20 cellular contexts compared by ENCODE assay signal in the genomic region with DNA sequence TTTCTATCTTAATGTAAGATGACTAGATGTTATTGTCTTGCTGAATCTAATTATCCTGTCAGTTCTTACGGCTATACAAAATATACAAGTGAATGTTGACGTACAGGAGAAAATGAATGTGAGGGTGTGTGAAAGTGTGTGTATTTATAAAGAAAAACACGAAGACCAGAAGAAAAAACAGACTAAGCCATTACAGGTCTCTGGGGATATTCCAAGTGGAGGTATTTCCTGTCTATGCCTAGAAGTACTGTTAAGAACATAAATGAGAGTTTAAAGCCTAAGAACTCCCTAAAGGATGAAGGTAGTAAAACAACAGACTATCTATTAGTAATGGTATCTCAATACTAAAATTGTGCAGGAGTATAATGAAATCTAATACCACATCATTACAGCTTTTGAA.
"Had no signal": no experiment of that assay in that cellular context is flagged by ENCODE, and none has a peak within 500 bp of the region (broad histone marks: within the 10 kb centered on the region; RNA-seq: fewer than 3 reads in every experiment).

No MANE protein-coding gene starts in this region.

- H3K27me3 ChIP-seq: esophagus squamous epithelium, foreskin keratinocyte, ovary, spleen, transverse colon had no signal

- H3K4me1 ChIP-seq: esophagus squamous epithelium, foreskin keratinocyte, lower lobe of right lung had no signal

- H3K4me3 ChIP-seq: esophagus squamous epithelium, left ventricle myocardium inferior, lower lobe of right lung, ovary, spleen, thoracic aorta, transverse colon had no signal

- FAIRE-seq: kidney had no signal

- H3K36me3 ChIP-seq: ovary had no signal

- H3K27ac ChIP-seq: esophagus squamous epithelium, foreskin keratinocyte, left ventricle myocardium inferior, lower lobe of right lung, ovary, spleen, thoracic aorta had no signal

- DNase-seq: caudate nucleus; cortex of kidney; effector memory CD4-positive, alpha-beta T cell; esophagus squamous epithelium; foreskin keratinocyte; kidney; left cardiac atrium; left ventricle myocardium inferior; lower lobe of right lung; midbrain; naive B cell; ovary; right cardiac atrium; spleen; stimulated activated CD4-positive, alpha-beta T cell treated with anti-CD3 and anti-CD28 coated beads, Interleukin-2, amount 100 ng/mL, for 24 hours; stimulated activated CD4-positive, alpha-beta T cell treated with anti-CD3 and anti-CD28 coated beads, Interleukin-4, amount 100 ng/mL, for 4 hours; stimulated activated naive B cell treated with anti-CD40 and anti-IgM and Interleukin-4, amounts not matched to agents 10 μg/mL and 1 μg/mL and 100 μg/mL, for 72 hours; stimulated activated naive CD8-positive, alpha-beta T cell treated with anti-CD3 and anti-CD28 coated beads, Interleukin-15, amount 100 ng/mL, for 72 hours; transverse colon had no signal

- H3K9me3 ChIP-seq: esophagus squamous epithelium, left ventricle myocardium inferior, lower lobe of right lung, ovary, spleen, thoracic aorta, transverse colon had no signal
